11 cellular contexts compared by ENCODE assay signal in the genomic region with DNA sequence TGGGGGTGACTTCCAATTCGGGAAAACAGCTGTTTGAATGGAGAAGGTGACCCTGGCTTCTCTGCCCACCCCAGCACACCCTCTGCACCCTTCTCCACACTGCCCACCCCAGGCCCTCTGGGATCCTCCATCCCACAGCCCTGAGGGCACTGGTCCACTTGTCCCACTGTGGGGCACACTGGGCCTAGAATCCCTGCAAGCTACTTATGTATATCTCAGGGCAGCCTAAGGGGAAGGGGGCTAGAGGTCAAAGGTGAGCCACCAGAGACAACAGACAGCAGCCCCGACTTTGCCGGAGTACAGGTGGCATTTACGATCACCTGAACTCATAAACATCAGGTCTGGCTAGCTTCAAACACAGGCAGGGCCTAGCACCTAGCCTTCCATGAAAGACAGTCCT. TPM values are rescaled to one million over a fixed set of nuclear protein-coding genes. Genes with fewer than 3 reads are reported as not detected.
DNase-seq lines count a peak whose midpoint lies in the region; ATAC-seq, FAIRE-seq and TF ChIP-seq lines count a peak whose summit lies in the region.
"Had no signal": no experiment of that assay in that cellular context is flagged by ENCODE, and none has a peak within 500 bp of the region (broad histone marks: within the 10 kb centered on the region; RNA-seq: fewer than 3 reads in every experiment).

No MANE protein-coding gene starts in this region.

- no peak overlapping the region for H4K5ac ChIP-seq in H1 (ENCODE audit: insufficient read length, low read depth, low read length)

- H3K4me3 ChIP-seq in AG09309 (ENCODE audit: control insufficient read depth, low read depth, low read length), result peak overlapping the region; percentile 21
- H3K4me3 ChIP-seq in H7 (ENCODE audit: insufficient read depth, low read depth, low read length), result no peak overlapping the region; the same call in 1 of the 2 replicates
- peak overlapping the region; percentile 16 to 52 (median 20); a peak in 3 of 8 replicates for H3K4me3 ChIP-seq in H1 (ENCODE audit: extremely low read depth in 1 of 4, insufficient read depth in 2 of 4, low read depth in 3 of 4, low read length in 4 of 4)
- peak overlapping the region; percentile 59 for H3K4me3 ChIP-seq in osteoblast (ENCODE audit: insufficient read depth, low read length)

- no peak for ATAC-seq in GM21447 (IDR thresholded peaks at IDR 0.05; ENCODE audit: unreplicated experiment)

- TF ChIP-seq RAD21 in H1 (IDR thresholded peaks at IDR 0.05 in 1 of 2, conservative IDR thresholded peaks at IDR 0.05 in 1 of 2; ENCODE audit: low read depth in 2 of 2, low read length in 2 of 2), result no peak

- no peak overlapping the region for H2BK5ac ChIP-seq in H1 (ENCODE audit: low read depth, low read length)

- no peak overlapping the region for H3K56ac ChIP-seq in H1 (replicated peaks; ENCODE audit: insufficient read length, low read depth, low read length)

- TF ChIP-seq CTCF in AG09309 (IDR thresholded peaks at IDR 0.05; ENCODE audit: control insufficient read depth, insufficient read depth, low read depth, low read length, missing control alignments) (no peak), H1 (IDR thresholded peaks at IDR 0.05; ENCODE audit: control extremely low read depth in 1 of 3, insufficient read depth in 1 of 3, low read depth in 1 of 3, low read length in 3 of 3) (no peak), osteoblast (IDR thresholded peaks at IDR 0.05; ENCODE audit: extremely low read depth, low read depth, low read length) (no peak)

- WGBS in H1 (ENCODE audit: extremely low coverage in 1 of 2, insufficient coverage in 1 of 2, insufficient read length in 1 of 2, insufficient replicate concordance in 2 of 2, low coverage in 1 of 2, low lambda C conversion rate in 2 of 2, missing lambda C conversion rate in 1 of 2), 2 experiments, result 82% methylated on average over 4 of the region's 4 CpGs; no CpG with 5 or more reads in 1 of the 2 experiments

- DNase-seq in AG09309 (ENCODE audit: low read depth) (no peak), H7 (peak; percentile 43), H1 (ENCODE audit: low read depth in 1 of 2, low spot score in 2 of 2) (no peak), osteoblast (ENCODE audit: insufficient read length, low spot score, missing footprints) (peak; percentile 55), DMS153 (lab: John Stamatoyannopoulos, UW) (no peak), NCI-H187 treated with DMSO at 0.1 percent for 48 hours (lab: John Stamatoyannopoulos, UW) (no peak)
- no peak for DNase-seq in activated CD8-positive, alpha-beta memory T cell treated with anti-CD3 and anti-CD28 coated beads, Interleukin-2, amount 50 U/mL, for 4 hours
- DNase-seq: activated B cell treated with CpG ODN at 0.5 μM for 24 hours, posterior cingulate gyrus had no signal

- TF ChIP-seq POLR2A in H1 (IDR thresholded peaks at IDR 0.05; ENCODE audit: control extremely low read depth in 1 of 2, low read depth in 2 of 2, low read length in 2 of 2), result no peak

- no peak overlapping the region for H2BK15ac ChIP-seq in H1 (ENCODE audit: low read length)

- no peak overlapping the region for H4K91ac ChIP-seq in H1 (replicated peaks; ENCODE audit: insufficient read length, low read length)

- no peak overlapping the region for H2BK12ac ChIP-seq in H1 (ENCODE audit: low read depth, low read length)

- no peak for TF ChIP-seq EP300 in H1 (IDR thresholded peaks at IDR 0.05; ENCODE audit: borderline replicate concordance in 1 of 2, low read depth in 2 of 2, low read length in 2 of 2)

- H3K9ac ChIP-seq in H1 (replicated peaks in 1 of 4; ENCODE audit: extremely low read depth in 1 of 4, low read depth in 3 of 4, low read length in 3 of 4), result no peak overlapping the region

- H3K4me1 ChIP-seq in H1 (replicated peaks in 1 of 4; ENCODE audit: control insufficient read depth in 3 of 4, insufficient read depth in 4 of 4, low read length in 3 of 4), result peaks cover 1 to 4% (median 3%) of the 10 kb centered on the region in 4 experiments; a peak in 5 of 7 replicates
- H3K4me1 ChIP-seq in osteoblast (ENCODE audit: insufficient read depth, low read length), result peaks cover 4% of the 10 kb centered on the region

- POLR2A ChIA-PET in H1 (lab: Charles Lee; ENCODE audit: partially characterized antibody), result no interaction called here

- H3K79me1 ChIP-seq in H1 (ENCODE audit: low read depth, low read length), result no peaks in the 10 kb centered on the region

- H3K9me3 ChIP-seq in H1 (ENCODE audit: insufficient read depth in 2 of 2, low read depth in 1 of 2, low read length in 1 of 2) (no peaks in the 10 kb centered on the region), osteoblast (ENCODE audit: low read depth, low read length) (no peaks in the 10 kb centered on the region)

- no peak overlapping the region for H3K23ac ChIP-seq in H1 (ENCODE audit: insufficient read length)

- no peak for FAIRE-seq in H1 (lab: Jason Lieb, UNC)
- FAIRE-seq: RCC 7860 had no signal

- H4K20me1 ChIP-seq in H1 (replicated peaks in 1 of 2; ENCODE audit: control insufficient read depth in 1 of 2, insufficient read depth in 2 of 2, low read length in 2 of 2) (no peaks in the 10 kb centered on the region), osteoblast (ENCODE audit: insufficient read depth, low read length) (no peaks in the 10 kb centered on the region)

- H2BK120ac ChIP-seq in H1 (replicated peaks; ENCODE audit: low read depth, low read length), result no peak overlapping the region

- no peaks in the 10 kb centered on the region for H3K79me2 ChIP-seq in H1 (ENCODE audit: control insufficient read depth in 1 of 2, insufficient read depth in 2 of 2, low read length in 2 of 2)
- H3K79me2 ChIP-seq in osteoblast (ENCODE audit: insufficient read depth, low read length), result no peaks in the 10 kb centered on the region

- no peak overlapping the region for H3K18ac ChIP-seq in H1 (ENCODE audit: extremely low read depth, low read length)

- H3K4ac ChIP-seq in H1 (replicated peaks; ENCODE audit: insufficient read length, low read depth, low read length), result no peak overlapping the region

- no peak overlapping the region for H2AK5ac ChIP-seq in H1 (ENCODE audit: low read depth, low read length)

- H2AFZ ChIP-seq in H1 (ENCODE audit: low read length) (peak overlapping the region; percentile 58; the same call in 1 of the 2 replicates), osteoblast (ENCODE audit: low read length) (peak overlapping the region; percentile 47)

- no peak overlapping the region for H2BK20ac ChIP-seq in H1 (ENCODE audit: low read length)

- H3K14ac ChIP-seq in H1 (ENCODE audit: insufficient read length), result no peak overlapping the region

- peaks cover 33% of the 10 kb centered on the region for H3K27me3 ChIP-seq in H7 (ENCODE audit: control insufficient read depth, insufficient read depth, low read length)
- H3K27me3 ChIP-seq in H1 (replicated peaks in 1 of 4; ENCODE audit: control insufficient read depth in 3 of 4, extremely low read depth in 1 of 4, insufficient read depth in 3 of 4, low read length in 3 of 4), result peaks cover 11 to 36% (median 30%) of the 10 kb centered on the region in 4 experiments
- H3K27me3 ChIP-seq in osteoblast (ENCODE audit: insufficient read depth, low read length), result peaks cover 8% of the 10 kb centered on the region

- H3K36me3 ChIP-seq in H7 (replicated peaks; ENCODE audit: control insufficient read depth, insufficient read depth, low read length), result no peaks in the 10 kb centered on the region
- H3K36me3 ChIP-seq in H1 (ENCODE audit: control insufficient read depth in 2 of 4, insufficient read depth in 4 of 4, low read length in 3 of 4), result no peaks in the 10 kb centered on the region
- no peaks in the 10 kb centered on the region for H3K36me3 ChIP-seq in osteoblast (ENCODE audit: insufficient read depth, low read length)

- H3K4me2 ChIP-seq in H1 (ENCODE audit: insufficient read depth in 1 of 2, low read depth in 2 of 2, low read length in 2 of 2), result peak overlapping the region; percentile 54 to 88
- H3K4me2 ChIP-seq in osteoblast (ENCODE audit: insufficient read depth, low read length), result peak overlapping the region; percentile 66

- no peak overlapping the region; the same call in 1 of the 2 replicates for H4K8ac ChIP-seq in H1 (ENCODE audit: extremely low read depth, insufficient read depth, low read length)

- CTCF ChIA-PET in H1 (lab: Charles Lee; ENCODE audit: partially characterized antibody), result interaction anchor here (1.2 to 12.2 kb wide), 9 partner anchors 11 to 76 kb away, joined by 3 to 177 read pairs (median 32); no protein-coding TSS in a partner anchor

- H3K23me2 ChIP-seq in H1 (ENCODE audit: low read depth, low read length), result peaks cover 7% of the 10 kb centered on the region; the same call in 1 of the 2 replicates

- H3K27ac ChIP-seq in H1 (ENCODE audit: low read depth, low read length) (no peak overlapping the region), osteoblast (ENCODE audit: low read depth, low read length) (no peak overlapping the region)

TF ChIP-seq in H1, 55 proteins besides CTCF, POLR2A, EP300 and RAD21:
- TF ChIP-seq RFX5 (IDR thresholded peaks at IDR 0.05; ENCODE audit: borderline replicate concordance, low read depth, low read length) (no peak), SIX5 (IDR thresholded peaks at IDR 0.05; ENCODE audit: low read depth, low read length) (no peak), YY1 (IDR thresholded peaks at IDR 0.05; ENCODE audit: low read depth, low read length) (no peak), HDAC6 (IDR thresholded peaks at IDR 0.05; ENCODE audit: low read depth, low read length) (no peak), TAF7 (optimal IDR thresholded peaks at IDR 0.05; ENCODE audit: borderline replicate concordance, low read depth, low read length) (no peak), SUZ12 (IDR thresholded peaks at IDR 0.05; ENCODE audit: low read length) (no peak)
- TF ChIP-seq, protein P1, sequence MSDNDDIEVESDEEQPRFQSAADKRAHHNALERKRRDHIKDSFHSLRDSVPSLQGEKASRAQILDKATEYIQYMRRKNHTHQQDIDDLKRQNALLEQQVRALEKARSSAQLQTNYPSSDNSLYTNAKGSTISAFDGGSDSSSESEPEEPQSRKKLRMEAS (IDR thresholded peaks at IDR 0.05), result no peak

RNA-seq across cellular contexts. Expression of a gene that starts 0.7 kb away (rescaled TPM):
- 0.55 and 1.4 TPM in 2 replicates for total RNA-seq in H7 (2014; rRNA removed; shearing (Covaris generic))
- total RNA-seq in H1 (2021; fragmentation: NEBNext Ultra II Directional; extraction: Animal tissue kit (Norgen Biotek cat#: 25700)), result 0.42 and 1.2 TPM in 2 replicates
- 0.29 and 1.1 TPM in 2 replicates for polyA plus RNA-seq in H1 (2011; rRNA removed)
- polyA plus RNA-seq in H1 (2011; cell fraction: cytosol; rRNA removed), result 0.63 TPM
- 0.90 TPM for polyA plus RNA-seq in H1 (2011; cell fraction: nucleus; rRNA removed)
- polyA plus RNA-seq in H1 (2012, experiment 1 of 2), result 1.1 to 2.0 TPM (median 1.8 TPM) in 4 replicates
- 0.26 TPM for polyA plus RNA-seq in H1 (2012, experiment 2 of 2)
- polyA plus RNA-seq in H1 (2013, experiment 1 of 2), result 0.61 TPM
- 0.31 TPM for polyA plus RNA-seq in H1 (2013, experiment 2 of 2)
- 0.50 and 2.0 TPM in 2 replicates for polyA minus RNA-seq in H1 (2011; rRNA and poly(A)+ RNA removed)
- polyA minus RNA-seq in H1 (2011; cell fraction: cytosol; rRNA and poly(A)+ RNA removed), result not detected
- polyA minus RNA-seq in H1 (2011; cell fraction: nucleus; rRNA and poly(A)+ RNA removed), result 0.20 TPM
- total RNA-seq in osteoblast, result 1.8 and 2.7 TPM in 2 replicates
- total RNA-seq: activated B cell treated with CpG ODN at 0.5 μM for 24 hours had no signal

Comparison
In these comparisons a context has a peak if more than half of its experiments do, and no peak if none do; other contexts are left out.
1. DNase-seq: peak in H7 (single experiment) and osteoblast (single experiment); none in AG09309 (single experiment), H1 (0 of 2), DMS153 (single experiment), activated CD8-positive, alpha-beta memory T cell treated with anti-CD3 and anti-CD28 coated beads, Interleukin-2, amount 50 U/mL, for 4 hours (single experiment) and NCI-H187 treated with DMSO at 0.1 percent for 48 hours (single experiment).